In the genomic region with DNA sequence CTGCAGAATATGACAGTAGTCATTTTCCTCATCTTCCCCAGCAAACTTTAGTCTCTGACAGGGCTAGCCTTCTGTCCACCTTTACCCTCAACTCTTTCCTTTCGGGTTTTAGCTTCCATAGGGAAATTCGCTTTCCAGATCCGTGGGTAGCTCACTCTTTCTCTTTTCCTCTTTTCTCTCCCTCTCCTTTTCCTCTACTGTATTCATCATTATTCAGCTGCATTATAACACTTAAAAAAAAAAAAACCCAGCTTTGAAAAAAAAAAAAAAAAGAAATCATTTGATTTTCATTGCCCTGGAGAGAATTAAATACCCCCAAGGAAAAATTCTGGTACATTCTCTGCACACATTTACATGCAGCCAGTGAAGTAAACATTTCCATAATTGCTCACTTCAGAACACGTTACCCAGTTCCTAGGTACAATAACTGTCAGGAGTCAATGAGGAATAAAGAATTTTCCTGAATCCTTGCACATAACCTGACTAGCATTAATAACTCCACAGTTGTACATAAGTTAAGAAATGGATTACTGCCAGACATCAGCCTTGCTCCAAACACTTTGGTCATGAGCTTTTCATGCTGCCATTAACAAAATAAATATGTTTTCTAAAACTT, we compare ENCODE assay signal across 20 cellular contexts.
DNase-seq lines count a peak whose midpoint lies in the region; ATAC-seq and TF ChIP-seq lines count a peak whose summit lies in the region.
"Had no signal": no experiment of that assay in that cellular context is flagged by ENCODE, and none has a peak within 500 bp of the region (broad histone marks: within the 10 kb centered on the region; RNA-seq: fewer than 3 reads in every experiment).

No MANE protein-coding gene starts in this region.

- CTCF ChIA-PET in OCI-LY7 (lab: Charles Lee; ENCODE audit: unreplicated experiment): no interaction called here

- no peaks in the 10 kb centered on the region for H3K27me3 Mint-ChIP-seq in brain
- H3K27me3 Mint-ChIP-seq: effector memory CD8-positive, alpha-beta T cell; stimulated activated memory B cell treated with anti-CD40 and anti-IgM and Interleukin-4, amounts not matched to agents 10 μg/mL and 1 μg/mL and 100 μg/mL, for 72 hours had no signal

- H3K36me3 ChIP-seq in mesodermal cell (ENCODE audit: control insufficient read depth, insufficient read depth, low read length): no peaks in the 10 kb centered on the region
- no peaks in the 10 kb centered on the region for H3K36me3 ChIP-seq in suprapubic skin
- no peaks in the 10 kb centered on the region for H3K36me3 ChIP-seq in OCI-LY7 (ENCODE audit: insufficient read depth, low read length)
- H3K36me3 ChIP-seq: BLaER1, prostate gland, tibial nerve had no signal

- H3K9me3 ChIP-seq in mesodermal cell (ENCODE audit: control insufficient read depth, low read length) (no peaks in the 10 kb centered on the region), suprapubic skin (no peaks in the 10 kb centered on the region), OCI-LY7 (ENCODE audit: low read length) (no peaks in the 10 kb centered on the region)
- H3K9me3 ChIP-seq: BLaER1, prostate gland, tibial nerve had no signal

- no peak for ATAC-seq in sciatic nerve
- ATAC-seq: effector memory CD8-positive, alpha-beta T cell; K562; natural killer cell treated with Interleukin-12 subunit alpha and Interleukin-12 subunit beta and Interleukin-15 and Interleukin-18, amount 100 ng/mL, for 72 hours; stimulated activated memory B cell treated with anti-CD40 and anti-IgM and Interleukin-4, amounts not matched to agents 10 μg/mL and 1 μg/mL and 100 μg/mL, for 72 hours had no signal

- no peaks in the 10 kb centered on the region for H3K36me3 Mint-ChIP-seq in brain
- H3K36me3 Mint-ChIP-seq: natural killer cell treated with Interleukin-12 subunit alpha and Interleukin-12 subunit beta and Interleukin-15 and Interleukin-18, amount 100 ng/mL, for 72 hours; stimulated activated memory B cell treated with anti-CD40 and anti-IgM and Interleukin-4, amounts not matched to agents 10 μg/mL and 1 μg/mL and 100 μg/mL, for 72 hours had no signal

- H3K4me3 Mint-ChIP-seq in brain: peak overlapping the region in 4 of 5 experiments; percentile 5 to 37 (median 22)
- H3K4me3 Mint-ChIP-seq: effector memory CD8-positive, alpha-beta T cell; natural killer cell treated with Interleukin-12 subunit alpha and Interleukin-12 subunit beta and Interleukin-15 and Interleukin-18, amount 100 ng/mL, for 72 hours; stimulated activated memory B cell treated with anti-CD40 and anti-IgM and Interleukin-4, amounts not matched to agents 10 μg/mL and 1 μg/mL and 100 μg/mL, for 72 hours had no signal

- WGBS in mesodermal cell (ENCODE audit: insufficient coverage in 2 of 2), 2 experiments: 88 to 93% methylated on average over 3 of the region's 4 CpGs
- WGBS in suprapubic skin: 64% methylated on average over 4 of the region's 4 CpGs

- no TSS peak for BruUV-seq in OCI-LY7 (replicated peaks; lab: Mats Ljungman, UMichigan)

- H2AFZ ChIP-seq in OCI-LY7 (ENCODE audit: low read length): no peak overlapping the region

- peaks cover 8% of the 10 kb centered on the region for H3K4me1 Mint-ChIP-seq in brain
- H3K4me1 Mint-ChIP-seq: stimulated activated memory B cell treated with anti-CD40 and anti-IgM and Interleukin-4, amounts not matched to agents 10 μg/mL and 1 μg/mL and 100 μg/mL, for 72 hours had no signal

- no peak for TF ChIP-seq EP300 in suprapubic skin (IDR thresholded peaks at IDR 0.05)

- H3K9me3 Mint-ChIP-seq in brain: no peaks in the 10 kb centered on the region
- H3K9me3 Mint-ChIP-seq: effector memory CD8-positive, alpha-beta T cell; natural killer cell treated with Interleukin-12 subunit alpha and Interleukin-12 subunit beta and Interleukin-15 and Interleukin-18, amount 100 ng/mL, for 72 hours; stimulated activated memory B cell treated with anti-CD40 and anti-IgM and Interleukin-4, amounts not matched to agents 10 μg/mL and 1 μg/mL and 100 μg/mL, for 72 hours had no signal

- H3K4me1 ChIP-seq in mesodermal cell (ENCODE audit: control insufficient read depth, insufficient read depth, low read length, poor library complexity, severe bottlenecking): peaks cover 42% of the 10 kb centered on the region
- H3K4me1 ChIP-seq in suprapubic skin: peaks cover 51% of the 10 kb centered on the region
- no peaks in the 10 kb centered on the region for H3K4me1 ChIP-seq in OCI-LY7 (ENCODE audit: insufficient read depth, low read length, poor library complexity, severe bottlenecking)
- H3K4me1 ChIP-seq: BLaER1, prostate gland had no signal

- H3K9me2 ChIP-seq in OCI-LY7 (ENCODE audit: insufficient read depth, low read length): no peaks in the 10 kb centered on the region

- H3K4me2 ChIP-seq in OCI-LY7 (ENCODE audit: low read length): no peak overlapping the region
- H3K4me2 ChIP-seq: BLaER1 had no signal

- peak overlapping the region in 1 of 5 experiments; percentile 96 for H3K27ac Mint-ChIP-seq in brain
- H3K27ac Mint-ChIP-seq: effector memory CD8-positive, alpha-beta T cell; natural killer cell treated with Interleukin-12 subunit alpha and Interleukin-12 subunit beta and Interleukin-15 and Interleukin-18, amount 100 ng/mL, for 72 hours; stimulated activated memory B cell treated with anti-CD40 and anti-IgM and Interleukin-4, amounts not matched to agents 10 μg/mL and 1 μg/mL and 100 μg/mL, for 72 hours had no signal

- no peaks in the 10 kb centered on the region for H4K20me1 ChIP-seq in OCI-LY7 (ENCODE audit: insufficient read depth, low read length)
- H4K20me1 ChIP-seq: BLaER1 had no signal

- H3K4me3 ChIP-seq in mesodermal cell (ENCODE audit: extremely low read depth, insufficient read depth, low read length, poor library complexity, severe bottlenecking): no peak overlapping the region
- H3K4me3 ChIP-seq in suprapubic skin: no peak overlapping the region
- H3K4me3 ChIP-seq in OCI-LY7 (ENCODE audit: low read depth, low read length, poor library complexity, severe bottlenecking): no peak overlapping the region
- H3K4me3 ChIP-seq: BLaER1, K562, prostate gland, tibial nerve had no signal

- peak overlapping the region; percentile 67 for H3K27ac ChIP-seq in mesodermal cell (ENCODE audit: low read depth, low read length, severe bottlenecking)
- peak overlapping the region; percentile 69 for H3K27ac ChIP-seq in suprapubic skin
- H3K27ac ChIP-seq in OCI-LY7 (ENCODE audit: low read depth, low read length, poor library complexity, severe bottlenecking): no peak overlapping the region
- H3K27ac ChIP-seq: 22Rv1, BLaER1, prostate gland had no signal

- POLR2A ChIA-PET in OCI-LY7 (lab: Charles Lee): interaction anchor here (0.6 to 1.1 kb wide), 8 partner anchors 11 to 1199 kb away, joined by 3 to 7 read pairs (median 3); no protein-coding TSS in a partner anchor

- TF ChIP-seq CTCF in brain (conservative IDR thresholded peaks at IDR 0.05) (no peak), suprapubic skin (IDR thresholded peaks at IDR 0.05) (no peak), OCI-LY7 (conservative IDR thresholded peaks at IDR 0.05; ENCODE audit: low read length) (no peak)

- no peaks in the 10 kb centered on the region for H3K27me3 ChIP-seq in suprapubic skin
- H3K27me3 ChIP-seq: BLaER1, tibial nerve had no signal

- no peak for TF ChIP-seq POLR2A in suprapubic skin (IDR thresholded peaks at IDR 0.05)

- intact Hi-C loops in OCI-LY7 (cut with micrococcal nuclease; ENCODE audit: unreplicated experiment): no loop called here
- intact Hi-C loops in sciatic nerve (cut with DNase I): no loop called here

- no peaks in the 10 kb centered on the region for H3K79me2 ChIP-seq in OCI-LY7 (ENCODE audit: insufficient read depth, low read depth, low read length)

- DNase-seq in DMS79 treated with DMSO at 0.1 percent for 48 hours (lab: John Stamatoyannopoulos, UW): peak; percentile 12
- no peak for DNase-seq in DMS79 (lab: John Stamatoyannopoulos, UW)
- DNase-seq in suprapubic skin (ENCODE audit: low spot score in 2 of 2): no peak
- DNase-seq in OCI-LY7 (ENCODE audit: low spot score): no peak
- no peak for DNase-seq in sciatic nerve (ENCODE audit: low spot score)
- no peak for DNase-seq in activated T-cell treated with anti-CD3 and anti-CD28 coated beads for 4 hours
- DNase-seq: activated naive CD4-positive, alpha-beta T cell; amygdala; effector memory CD8-positive, alpha-beta T cell; NCI-H1930; SHP77 treated with DMSO at 0.1 percent for 48 hours had no signal
